ENCODE assay signal across 8 cellular contexts in the genomic region with DNA sequence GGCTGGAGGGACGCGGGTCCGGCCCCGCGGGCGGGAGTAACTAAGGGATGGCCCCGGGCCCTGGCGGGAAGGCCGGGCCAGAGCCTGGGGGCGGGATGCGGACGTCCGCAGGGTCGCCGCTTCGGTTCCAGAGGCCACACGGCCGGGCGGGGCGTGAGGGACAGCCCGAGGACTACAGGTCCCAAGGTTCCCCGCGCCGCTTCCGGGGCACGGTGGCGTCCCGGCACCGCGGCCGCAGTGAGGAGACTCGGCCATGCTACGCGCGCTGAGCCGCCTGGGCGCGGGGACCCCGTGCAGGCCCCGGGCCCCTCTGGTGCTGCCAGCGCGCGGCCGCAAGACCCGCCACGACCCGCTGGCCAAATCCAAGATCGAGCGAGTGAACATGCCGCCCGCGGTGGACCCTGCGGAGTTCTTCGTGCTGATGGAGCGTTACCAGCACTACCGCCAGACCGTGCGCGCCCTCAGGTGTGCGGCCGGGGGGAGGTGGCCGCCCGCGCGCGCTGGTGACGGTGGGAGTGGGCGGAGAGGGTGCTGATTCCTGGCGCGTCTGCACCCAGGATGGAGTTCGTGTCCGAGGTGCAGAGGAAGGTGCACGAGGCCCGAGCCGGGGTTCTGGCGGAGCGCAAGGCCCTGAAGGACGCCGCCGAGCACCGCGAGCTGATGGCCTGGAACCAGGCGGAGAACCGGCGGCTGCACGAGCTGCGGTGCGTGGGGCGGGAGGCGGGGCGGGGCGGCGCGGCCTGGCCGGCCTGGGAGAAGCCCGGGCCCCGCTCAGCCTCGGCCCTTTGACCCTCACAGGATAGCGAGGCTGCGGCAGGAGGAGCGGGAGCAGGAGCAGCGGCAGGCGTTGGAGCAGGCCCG. TPM values are rescaled to one million over a fixed set of nuclear protein-coding genes. Genes with fewer than 3 reads are reported as not detected.
DNase-seq lines count a peak whose midpoint lies in the region; ATAC-seq and TF ChIP-seq lines count a peak whose summit lies in the region.

MRPS26 (plus strand) TSS at position 237 of the 861 bp plus-strand sequence; CDS start at position 254, 17 bp downstream.

- H4K20me1 ChIP-seq in GM23248 (ENCODE audit: insufficient read depth) = no peaks in the 10 kb centered on the region

- DNase-seq in GM23248 (peak; percentile 95), LNCaP clone FGC (ENCODE audit: low read depth) (peak; percentile 66), glutamatergic neuron (peak; percentile 94), osteocyte (ENCODE audit: extremely low spot score, unreplicated experiment) (peak; percentile 92), thoracic aorta (ENCODE audit: low spot score) (peak; percentile 60)
- DNase-seq in activated naive CD4-positive, alpha-beta T cell treated with anti-CD3 and anti-CD28 coated beads, Interleukin-2, amount 50 U/mL, for 72 hours (ENCODE audit: low spot score in 2 of 2) = peak; percentile 82 to 89

- no peaks in the 10 kb centered on the region for H3K9me2 ChIP-seq in GM23248 (ENCODE audit: insufficient read depth)

- H3K4me3 Mint-ChIP-seq in glutamatergic neuron (ENCODE audit: unreplicated experiment) (peak within 1 kb of the TSS; percentile 91), osteocyte (ENCODE audit: unreplicated experiment) (peak within 1 kb of the TSS; percentile 87)

- 0 out of 2 replicates have a peak, but pooled peaks cover 6% of the 10 kb centered on the region for H3F3A ChIP-seq in GM23248 (ENCODE audit: insufficient read depth)

- H3K27me3 ChIP-seq in GM23248 (replicated peaks; ENCODE audit: insufficient read depth) (no peaks in the 10 kb centered on the region), thoracic aorta (replicated peaks; ENCODE audit: insufficient read depth) (no peaks in the 10 kb centered on the region)

- H3K9ac ChIP-seq in ES-I3 (ENCODE audit: low read depth, low read length) = peak within 1 kb of the TSS; percentile 91
- peak within 1 kb of the TSS; percentile 85 for H3K9ac ChIP-seq in GM23248

- H3K27ac ChIP-seq in GM23248 = peak within 1 kb of the TSS; percentile 77
- peak within 1 kb of the TSS; percentile 90 for H3K27ac ChIP-seq in thoracic aorta

- H3K4me3 ChIP-seq in GM23248 (peak within 1 kb of the TSS; percentile 92), LNCaP clone FGC (ENCODE audit: low read depth, low read length) (peak within 1 kb of the TSS; percentile 85), thoracic aorta (peak within 1 kb of the TSS; percentile 97)

- H3K4me2 ChIP-seq in GM23248 (ENCODE audit: unreplicated experiment) = peak within 1 kb of the TSS; percentile 83

- H3K9me3 ChIP-seq in ES-I3 (ENCODE audit: control insufficient read depth, insufficient read depth, low read length) = no peaks in the 10 kb centered on the region
- no peaks in the 10 kb centered on the region for H3K9me3 ChIP-seq in GM23248 (ENCODE audit: low read depth)
- H3K9me3 ChIP-seq in thoracic aorta = no peaks in the 10 kb centered on the region

- peaks cover 19% of the 10 kb centered on the region for H3K4me1 Mint-ChIP-seq in glutamatergic neuron (ENCODE audit: low read depth, unreplicated experiment)
- peaks cover 23% of the 10 kb centered on the region for H3K4me1 Mint-ChIP-seq in osteocyte (ENCODE audit: unreplicated experiment)

- TF ChIP-seq CTCF in LNCaP clone FGC (IDR thresholded peaks at IDR 0.05; ENCODE audit: control insufficient read depth, extremely low read depth, insufficient read depth) (no peak), glutamatergic neuron (IDR thresholded peaks at IDR 0.05; ENCODE audit: partially characterized antibody, unreplicated experiment) (no peak), osteocyte (IDR thresholded peaks at IDR 0.05) (no peak), thoracic aorta (IDR thresholded peaks at IDR 0.05) (no peak)

- H2AFZ ChIP-seq in GM23248 = peak within 1 kb of the TSS; percentile 83

- no peaks in the 10 kb centered on the region for H3K9me3 Mint-ChIP-seq in activated naive CD4-positive, alpha-beta T cell treated with anti-CD3 and anti-CD28 coated beads, Interleukin-2, amount 50 U/mL, for 72 hours
- peaks cover 10% of the 10 kb centered on the region for H3K9me3 Mint-ChIP-seq in glutamatergic neuron (ENCODE audit: unreplicated experiment)
- H3K9me3 Mint-ChIP-seq in osteocyte (ENCODE audit: unreplicated experiment) = no peaks in the 10 kb centered on the region

- ATAC-seq in SK-N-SH treated with all-trans-retinoic acid at 6 μM for 48 hours (peak; percentile 96), thoracic aorta (ENCODE audit: insufficient number of reproducible peaks, low FRiP score, low read depth) (peak; percentile 71)
- peak; percentile 91 to 93 for ATAC-seq in activated naive CD4-positive, alpha-beta T cell treated with anti-CD3 and anti-CD28 coated beads, Interleukin-2, amount 50 U/mL, for 72 hours

- H3K27me3 Mint-ChIP-seq in glutamatergic neuron (ENCODE audit: unreplicated experiment) (peaks cover 7% of the 10 kb centered on the region), osteocyte (ENCODE audit: unreplicated experiment) (no peaks in the 10 kb centered on the region)

- peaks cover 22 to 23% of the 10 kb centered on the region in 2 donors for H3K36me3 Mint-ChIP-seq in activated naive CD4-positive, alpha-beta T cell treated with anti-CD3 and anti-CD28 coated beads, Interleukin-2, amount 50 U/mL, for 72 hours
- H3K36me3 Mint-ChIP-seq in glutamatergic neuron (ENCODE audit: unreplicated experiment) (no peaks in the 10 kb centered on the region), osteocyte (ENCODE audit: unreplicated experiment) (peaks cover 16% of the 10 kb centered on the region)

- in situ Hi-C loops in GM23248 (cut with MboI) = no loop called here

- peaks cover 13% of the 10 kb centered on the region for H3K36me3 ChIP-seq in ES-I3 (ENCODE audit: insufficient read depth, low read length)
- H3K36me3 ChIP-seq in GM23248 (ENCODE audit: low read depth) = peaks cover 5% of the 10 kb centered on the region; the same call in 1 of the 2 replicates
- peaks cover 22% of the 10 kb centered on the region for H3K36me3 ChIP-seq in thoracic aorta

- peaks cover 19% of the 10 kb centered on the region for H3K79me2 ChIP-seq in GM23248 (ENCODE audit: insufficient read depth)

- 1 to 2% methylated on average over 69 to 75 of the region's 104 CpGs for WGBS in GM23248 (ENCODE audit: low coverage in 1 of 2, low lambda C conversion rate in 2 of 2, missing lambda C conversion rate in 2 of 2), 2 experiments

- H3K4me1 ChIP-seq in ES-I3 (ENCODE audit: insufficient read depth, low read length) (peaks cover 11% of the 10 kb centered on the region), GM23248 (ENCODE audit: insufficient read depth) (peaks cover 7% of the 10 kb centered on the region; the same call in 1 of the 2 replicates), thoracic aorta (ENCODE audit: control insufficient read depth in 1 of 2, low read depth in 2 of 2) (peaks cover 19 to 38% of the 10 kb centered on the region in 2 donors)

- H3K27ac Mint-ChIP-seq in activated naive CD4-positive, alpha-beta T cell treated with anti-CD3 and anti-CD28 coated beads, Interleukin-2, amount 50 U/mL, for 72 hours = peak within 1 kb of the TSS; percentile 89 to 90
- H3K27ac Mint-ChIP-seq in glutamatergic neuron (ENCODE audit: unreplicated experiment) (peak within 1 kb of the TSS; percentile 85), osteocyte (ENCODE audit: unreplicated experiment) (peak within 1 kb of the TSS; percentile 80)

TF ChIP-seq in SK-N-SH treated with all-trans-retinoic acid at 6 μM for 48 hours, 23 proteins besides CTCF, POLR2A, EP300 and RAD21:
- TF ChIP-seq GLIS3 (CRISPR knock-in tag; IDR thresholded peaks at IDR 0.05) (0 out of 2 replicates have a peak, but pooled peaks have one; percentile 79), TSHZ2 (CRISPR knock-in tag; IDR thresholded peaks at IDR 0.05) (peak; percentile 20), CREB5 (CRISPR knock-in tag; IDR thresholded peaks at IDR 0.05; ENCODE audit: low read depth) (no peak)

RNA-seq across cellular contexts. Expression of gene MRPS26, which starts in this region (rescaled TPM):
- 24.2 and 48.2 TPM in 2 replicates for total RNA-seq in GM23248 (2014; rRNA removed; shearing (Covaris generic))
- 44.5 and 48.2 TPM in 2 replicates for polyA plus RNA-seq in GM23248 (2016; fragmentation: Nextera tagmentation; extraction: Ambion mirVana)
- total RNA-seq in activated naive CD4-positive, alpha-beta T cell treated with anti-CD3 and anti-CD28 coated beads, Interleukin-2, amount 50 U/mL, for 72 hours = 10 to 100 TPM; 39.3 to 60.0 TPM
- total RNA-seq in glutamatergic neuron (ENCODE audit: unreplicated experiment) = 30.0 TPM
- total RNA-seq in osteocyte = 40.1 and 44.4 TPM in 2 replicates
- 10 to 100 TPM; 40.6 to 46.6 TPM for total RNA-seq in thoracic aorta

Comparison
In these comparisons a context has a peak if more than half of its experiments do, and no peak if none do; other contexts are left out.
1. Peak in every context shown above with its lines: DNase-seq, ATAC-seq, H3K4me3 ChIP-seq and H3K27ac ChIP-seq.